24 cellular contexts compared by ENCODE assay signal in the genomic region with DNA sequence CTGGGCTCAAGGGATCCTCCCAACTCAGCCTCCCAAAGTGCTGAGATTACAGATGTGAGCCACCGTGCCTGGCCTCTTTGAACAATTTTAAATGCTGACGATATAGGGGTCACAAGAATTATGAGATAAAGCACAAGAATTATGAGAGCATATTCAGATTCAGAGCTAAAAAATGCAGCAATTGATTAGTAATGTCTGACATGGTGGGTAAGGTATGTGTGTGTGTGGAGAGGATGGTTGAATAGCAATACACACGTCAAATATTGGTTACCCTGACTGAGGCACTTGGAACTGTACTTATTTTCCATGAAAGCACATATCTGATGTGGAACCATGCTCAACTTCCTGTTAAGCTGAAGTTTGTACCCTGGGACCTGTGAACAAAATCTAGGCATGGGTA.
DNase-seq lines count a peak whose midpoint lies in the region; ATAC-seq and TF ChIP-seq lines count a peak whose summit lies in the region.
"Had no signal": no experiment of that assay in that cellular context is flagged by ENCODE, and none has a peak within 500 bp of the region (broad histone marks: within the 10 kb centered on the region; RNA-seq: fewer than 3 reads in every experiment).

No MANE protein-coding gene starts in this region.

- H3K36me3 Mint-ChIP-seq in stimulated activated naive B cell treated with anti-CD40 and anti-IgM and Interleukin-4, amounts not matched to agents 10 μg/mL and 1 μg/mL and 100 μg/mL, for 72 hours = no peaks in the 10 kb centered on the region
- H3K36me3 Mint-ChIP-seq: activated naive CD4-positive, alpha-beta T cell treated with anti-CD3 and anti-CD28 coated beads, Interleukin-2, amount 50 U/mL, for 72 hours had no signal

- H3K36me3 ChIP-seq in OCI-LY3 (replicated peaks; ENCODE audit: low read depth, low read length) (no peaks in the 10 kb centered on the region), brain microvascular endothelial cell (replicated peaks) (no peaks in the 10 kb centered on the region)
- H3K36me3 ChIP-seq: gastroesophageal sphincter, tibial nerve had no signal

- H3K4me3 ChIP-seq in OCI-LY3 (ENCODE audit: low read length) (no peak overlapping the region), brain microvascular endothelial cell (ENCODE audit: low read depth, low read length) (no peak overlapping the region)
- H3K4me3 ChIP-seq: gastroesophageal sphincter, lung, tibial nerve had no signal

- H3K4me2 ChIP-seq in OCI-LY3 (ENCODE audit: low read length) = peak overlapping the region; percentile 67

- H3K9ac ChIP-seq in OCI-LY3 (ENCODE audit: low read length) = peak overlapping the region; percentile 51; the same call in 1 of the 2 replicates

- H3K4me1 Mint-ChIP-seq in stimulated activated naive B cell treated with anti-CD40 and anti-IgM and Interleukin-4, amounts not matched to agents 10 μg/mL and 1 μg/mL and 100 μg/mL, for 72 hours = peaks cover 15 to 26% of the 10 kb centered on the region in 2 donors
- H3K4me1 Mint-ChIP-seq: central memory CD8-positive, alpha-beta T cell; neural crest cell had no signal

- DNase-seq in EL (peak; percentile 47), brain microvascular endothelial cell (peak; percentile 43), iris pigment epithelial cell (ENCODE audit: low read depth) (peak; percentile 52), NCI-H1092 treated with DMSO at 0.1 percent for 48 hours (lab: John Stamatoyannopoulos, UW) (no peak), OCI-M1 (lab: John Stamatoyannopoulos, UW) (no peak), left ventricle myocardium superior (no peak)
- DNase-seq in stimulated activated naive B cell treated with anti-CD40 and anti-IgM and Interleukin-4, amounts not matched to agents 10 μg/mL and 1 μg/mL and 100 μg/mL, for 72 hours = no peak
- DNase-seq: activated CD4-positive, alpha-beta T cell treated with anti-CD3 and anti-CD28 coated beads, Interleukin-2, amount 50 U/mL, for 4 hours; activated CD4-positive, CD25-positive, alpha-beta regulatory T cell; activated CD8-positive, alpha-beta memory T cell treated with anti-CD3 and anti-CD28 coated beads, Interleukin-2, amount 50 U/mL, for 4 hours; aorta; NCI-H1694; NCI-H2171; NCI-H524; posterior cingulate gyrus; stimulated activated CD4-positive, alpha-beta T cell treated with anti-CD3 and anti-CD28 coated beads, Interleukin-15, amount 100 ng/mL, for 24 hours; T1000 had no signal

- H3K4me3 Mint-ChIP-seq in stimulated activated naive B cell treated with anti-CD40 and anti-IgM and Interleukin-4, amounts not matched to agents 10 μg/mL and 1 μg/mL and 100 μg/mL, for 72 hours = no peak overlapping the region
- H3K4me3 Mint-ChIP-seq: central memory CD8-positive, alpha-beta T cell; neural crest cell had no signal

- no peak overlapping the region for H2AFZ ChIP-seq in OCI-LY3 (ENCODE audit: low read depth, low read length)

- H3K27me3 ChIP-seq in OCI-LY3 (ENCODE audit: low read depth, low read length) = no peaks in the 10 kb centered on the region
- no peaks in the 10 kb centered on the region for H3K27me3 ChIP-seq in brain microvascular endothelial cell (replicated peaks)
- H3K27me3 ChIP-seq: gastroesophageal sphincter, tibial nerve had no signal

- in situ Hi-C loops in brain microvascular endothelial cell (cut with HindIII; ENCODE audit: low pct_ligation_motif_present, low sequenced_read_pairs) = no loop called here

- H3K9me3 ChIP-seq in OCI-LY3 (ENCODE audit: insufficient read depth, low read length) = 0 out of 2 replicates have a peak, but pooled peaks cover 3% of the 10 kb centered on the region
- H3K9me3 ChIP-seq: gastroesophageal sphincter, tibial nerve had no signal

- peak overlapping the region; percentile 89 for H3K27ac ChIP-seq in OCI-LY3 (ENCODE audit: low read length)
- no peak overlapping the region for H3K27ac ChIP-seq in brain microvascular endothelial cell
- H3K27ac ChIP-seq: gastroesophageal sphincter, tibial nerve had no signal

- no peaks in the 10 kb centered on the region for H3K79me2 ChIP-seq in OCI-LY3 (ENCODE audit: low read length)

- ATAC-seq in stimulated activated naive B cell treated with anti-CD40 and anti-IgM and Interleukin-4, amounts not matched to agents 10 μg/mL and 1 μg/mL and 100 μg/mL, for 72 hours (replicated peaks) = no peak
- no peak for ATAC-seq in left ventricle myocardium superior
- ATAC-seq: activated naive CD4-positive, alpha-beta T cell treated with anti-CD3 and anti-CD28 coated beads, Interleukin-2, amount 50 U/mL, for 72 hours; gastroesophageal sphincter had no signal

- no peak overlapping the region for H3K27ac Mint-ChIP-seq in stimulated activated naive B cell treated with anti-CD40 and anti-IgM and Interleukin-4, amounts not matched to agents 10 μg/mL and 1 μg/mL and 100 μg/mL, for 72 hours
- H3K27ac Mint-ChIP-seq: activated naive CD4-positive, alpha-beta T cell treated with anti-CD3 and anti-CD28 coated beads, Interleukin-2, amount 50 U/mL, for 72 hours had no signal

- H4K20me1 ChIP-seq in OCI-LY3 (ENCODE audit: insufficient read depth, low read length) = no peaks in the 10 kb centered on the region

- peaks cover 4 to 11% of the 10 kb centered on the region in 2 donors for H3K27me3 Mint-ChIP-seq in stimulated activated naive B cell treated with anti-CD40 and anti-IgM and Interleukin-4, amounts not matched to agents 10 μg/mL and 1 μg/mL and 100 μg/mL, for 72 hours
- H3K27me3 Mint-ChIP-seq: central memory CD8-positive, alpha-beta T cell had no signal

- H3K9me3 Mint-ChIP-seq in stimulated activated naive B cell treated with anti-CD40 and anti-IgM and Interleukin-4, amounts not matched to agents 10 μg/mL and 1 μg/mL and 100 μg/mL, for 72 hours = peaks cover 0 to 9% of the 10 kb centered on the region in 2 donors

- TF ChIP-seq CTCF in OCI-LY3 (IDR thresholded peaks at IDR 0.05; ENCODE audit: low read depth, low read length) (no peak), brain microvascular endothelial cell (IDR thresholded peaks at IDR 0.05; ENCODE audit: low read depth, low read length, missing control alignments) (no peak)

- intact Hi-C loops in left ventricle myocardium superior (cut with micrococcal nuclease) = no loop called here

- peaks cover 48% of the 10 kb centered on the region for H3K4me1 ChIP-seq in OCI-LY3 (ENCODE audit: low read length)

Comparison
In these comparisons a context has a peak if more than half of its experiments do, and no peak if none do; other contexts are left out.
1. DNase-seq: peak in EL (single experiment), brain microvascular endothelial cell (single experiment) and iris pigment epithelial cell (single experiment); none in stimulated activated naive B cell treated with anti-CD40 and anti-IgM and Interleukin-4, amounts not matched to agents 10 μg/mL and 1 μg/mL and 100 μg/mL, for 72 hours (single experiment), NCI-H1092 treated with DMSO at 0.1 percent for 48 hours (single experiment), OCI-M1 (single experiment) and left ventricle myocardium superior (single experiment).